8 cellular contexts compared by ENCODE assay signal in the genomic region with DNA sequence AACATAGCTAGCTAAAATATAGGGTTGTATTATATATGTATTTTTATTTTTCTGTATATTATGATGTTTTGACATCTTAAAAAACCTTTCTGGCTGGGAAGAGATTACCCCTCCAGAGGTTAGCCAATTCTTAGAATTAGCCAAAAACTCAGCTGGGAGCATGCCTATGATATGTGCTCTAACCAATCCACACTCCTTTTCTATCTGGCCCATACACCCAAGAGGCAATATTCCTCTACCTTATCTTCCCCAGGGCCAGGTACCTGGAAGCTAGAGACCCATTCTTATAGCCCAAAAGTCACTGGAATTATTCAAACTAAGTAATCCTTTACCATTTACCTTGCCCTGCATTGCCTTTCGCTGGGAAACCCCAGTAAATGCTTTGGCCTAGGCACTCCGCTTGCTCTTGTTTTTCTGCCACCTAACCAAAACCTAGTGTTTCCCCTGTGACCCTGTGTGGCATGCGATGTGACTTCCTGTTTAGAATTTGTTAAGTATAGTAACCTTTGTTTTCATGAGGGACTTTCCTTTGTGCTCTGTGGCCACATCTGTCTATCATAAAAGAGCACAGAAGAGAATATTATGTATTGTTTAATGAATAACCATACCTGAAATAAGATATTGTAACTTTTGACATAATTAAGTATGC. TPM values are rescaled to one million over a fixed set of nuclear protein-coding genes. Genes with fewer than 3 reads are reported as not detected.
DNase-seq lines count a peak whose midpoint lies in the region; ATAC-seq, FAIRE-seq and TF ChIP-seq lines count a peak whose summit lies in the region.

No MANE protein-coding gene starts in this region.

- H3K36me3 Mint-ChIP-seq in activated CD4-positive, alpha-beta T cell treated with anti-CD3 and anti-CD28 coated beads, Interleukin-2, amount 10 ng/mL, durations not matched to agents 7 days and 5 days (ENCODE audit: low read depth) = peaks cover 13% of the 10 kb centered on the region
- H3K36me3 Mint-ChIP-seq in natural killer cell treated with Interleukin-12 subunit alpha and Interleukin-12 subunit beta and Interleukin-15 and Interleukin-18, amount 100 ng/mL, for 72 hours = peaks cover 5% of the 10 kb centered on the region

- no peak overlapping the region for H3K4me3 Mint-ChIP-seq in activated CD4-positive, alpha-beta T cell treated with anti-CD3 and anti-CD28 coated beads, Interleukin-2, amount 10 ng/mL, durations not matched to agents 7 days and 5 days
- H3K4me3 Mint-ChIP-seq in natural killer cell treated with Interleukin-12 subunit alpha and Interleukin-12 subunit beta and Interleukin-15 and Interleukin-18, amount 100 ng/mL, for 72 hours = peak overlapping the region; percentile 62

- peak overlapping the region; percentile 72 for H3K27ac Mint-ChIP-seq in activated CD4-positive, alpha-beta T cell treated with anti-CD3 and anti-CD28 coated beads, Interleukin-2, amount 10 ng/mL, durations not matched to agents 7 days and 5 days
- peak overlapping the region; percentile 67 to 92 for H3K27ac Mint-ChIP-seq in natural killer cell treated with Interleukin-12 subunit alpha and Interleukin-12 subunit beta and Interleukin-15 and Interleukin-18, amount 100 ng/mL, for 72 hours

- CTCF ChIA-PET in activated CD4-positive, alpha-beta T cell treated with anti-CD3 and anti-CD28 coated beads, Interleukin-2, amount 10 ng/mL, durations not matched to agents 7 days and 5 days (lab: Charles Lee) = interaction anchor here (0.6 to 1.1 kb wide), 4 partner anchors 8 to 1118 kb away, joined by 3 to 5 read pairs (median 3); no protein-coding TSS in a partner anchor

- peaks cover 2% of the 10 kb centered on the region for H3K9me3 Mint-ChIP-seq in activated CD4-positive, alpha-beta T cell treated with anti-CD3 and anti-CD28 coated beads, Interleukin-2, amount 10 ng/mL, durations not matched to agents 7 days and 5 days
- H3K9me3 Mint-ChIP-seq in natural killer cell treated with Interleukin-12 subunit alpha and Interleukin-12 subunit beta and Interleukin-15 and Interleukin-18, amount 100 ng/mL, for 72 hours = no peaks in the 10 kb centered on the region

- no peak overlapping the region for H3K27ac ChIP-seq in left ventricle myocardium inferior (replicated peaks)

- H3K36me3 ChIP-seq in left ventricle myocardium inferior = no peaks in the 10 kb centered on the region

- H3K27me3 ChIP-seq in left ventricle myocardium inferior (ENCODE audit: low read depth) = no peaks in the 10 kb centered on the region

- no peak overlapping the region for H3K4me3 ChIP-seq in left ventricle myocardium inferior

- intact Hi-C loops in left ventricle myocardium inferior (cut with micrococcal nuclease) = no loop called here

- TF ChIP-seq CTCF in left ventricle myocardium inferior (IDR thresholded peaks at IDR 0.05; ENCODE audit: borderline replicate concordance) = no peak

- peaks cover 11% of the 10 kb centered on the region for H3K4me1 ChIP-seq in left ventricle myocardium inferior

- FAIRE-seq in GM19239 (lab: Jason Lieb, UNC) = peak; percentile 96

- POLR2A ChIA-PET in activated CD4-positive, alpha-beta T cell treated with anti-CD3 and anti-CD28 coated beads, Interleukin-2, amount 10 ng/mL, durations not matched to agents 7 days and 5 days (lab: Charles Lee) = interaction anchor here (0.6 kb wide), 1 partner anchor 9 kb away, joined by 5 read pairs; no protein-coding TSS in a partner anchor

- H3K27me3 Mint-ChIP-seq in activated CD4-positive, alpha-beta T cell treated with anti-CD3 and anti-CD28 coated beads, Interleukin-2, amount 10 ng/mL, durations not matched to agents 7 days and 5 days = no peaks in the 10 kb centered on the region
- H3K27me3 Mint-ChIP-seq in natural killer cell treated with Interleukin-12 subunit alpha and Interleukin-12 subunit beta and Interleukin-15 and Interleukin-18, amount 100 ng/mL, for 72 hours = no peaks in the 10 kb centered on the region

- no peaks in the 10 kb centered on the region for H3K9me3 ChIP-seq in left ventricle myocardium inferior (replicated peaks)

- ATAC-seq in HG03066 (IDR thresholded peaks at IDR 0.05; ENCODE audit: low read depth, unreplicated experiment) (peak; percentile 99), esophagus mucosa (no peak)
- ATAC-seq in natural killer cell treated with Interleukin-12 subunit alpha and Interleukin-12 subunit beta and Interleukin-15 and Interleukin-18, amount 100 ng/mL, for 72 hours = peak; percentile 97

- peaks cover 27% of the 10 kb centered on the region for H3K4me1 Mint-ChIP-seq in activated CD4-positive, alpha-beta T cell treated with anti-CD3 and anti-CD28 coated beads, Interleukin-2, amount 10 ng/mL, durations not matched to agents 7 days and 5 days
- H3K4me1 Mint-ChIP-seq in natural killer cell treated with Interleukin-12 subunit alpha and Interleukin-12 subunit beta and Interleukin-15 and Interleukin-18, amount 100 ng/mL, for 72 hours (ENCODE audit: low read depth in 2 of 2) = peaks cover 15 to 32% of the 10 kb centered on the region in 2 donors

- DNase-seq in GM19239 (ENCODE audit: insufficient read length, low spot score) (peak; percentile 14), left ventricle myocardium inferior (no peak), C1 segment of cervical spinal cord (lab: John Stamatoyannopoulos, UW) (no peak), NCI-H146 (lab: John Stamatoyannopoulos, UW) (no peak)
- DNase-seq in activated CD4-positive, alpha-beta T cell treated with anti-CD3 and anti-CD28 coated beads, Interleukin-2, amount 10 ng/mL, durations not matched to agents 7 days and 5 days = peak; percentile 65
- DNase-seq in natural killer cell treated with Interleukin-12 subunit alpha and Interleukin-12 subunit beta and Interleukin-15 and Interleukin-18, amount 100 ng/mL, for 72 hours (ENCODE audit: low spot score) = peak; percentile 84

RNA-seq across cellular contexts. Expression of gene CSNK1G3, which starts 37.4 kb away (rescaled TPM):
- 10 to 100 TPM; 30.8 to 33.9 TPM for total RNA-seq in activated CD4-positive, alpha-beta T cell treated with anti-CD3 and anti-CD28 coated beads, Interleukin-2, amount 10 ng/mL, durations not matched to agents 7 days and 5 days
- 10 to 100 TPM; 34.3 to 35.4 TPM for total RNA-seq in natural killer cell treated with Interleukin-12 subunit alpha and Interleukin-12 subunit beta and Interleukin-15 and Interleukin-18, amount 100 ng/mL, for 72 hours
- total RNA-seq in left ventricle myocardium inferior (27.6 TPM), esophagus mucosa (28.4 TPM)

Comparison
In these comparisons a context has a peak if more than half of its experiments do, and no peak if none do; other contexts are left out.
1. DNase-seq: peak in GM19239 (single experiment), activated CD4-positive, alpha-beta T cell treated with anti-CD3 and anti-CD28 coated beads, Interleukin-2, amount 10 ng/mL, durations not matched to agents 7 days and 5 days (single experiment) and natural killer cell treated with Interleukin-12 subunit alpha and Interleukin-12 subunit beta and Interleukin-15 and Interleukin-18, amount 100 ng/mL, for 72 hours (single experiment); none in left ventricle myocardium inferior (single experiment), C1 segment of cervical spinal cord (0 of 14) and NCI-H146 (single experiment).